17 cellular contexts compared by ENCODE assay signal in the genomic region with DNA sequence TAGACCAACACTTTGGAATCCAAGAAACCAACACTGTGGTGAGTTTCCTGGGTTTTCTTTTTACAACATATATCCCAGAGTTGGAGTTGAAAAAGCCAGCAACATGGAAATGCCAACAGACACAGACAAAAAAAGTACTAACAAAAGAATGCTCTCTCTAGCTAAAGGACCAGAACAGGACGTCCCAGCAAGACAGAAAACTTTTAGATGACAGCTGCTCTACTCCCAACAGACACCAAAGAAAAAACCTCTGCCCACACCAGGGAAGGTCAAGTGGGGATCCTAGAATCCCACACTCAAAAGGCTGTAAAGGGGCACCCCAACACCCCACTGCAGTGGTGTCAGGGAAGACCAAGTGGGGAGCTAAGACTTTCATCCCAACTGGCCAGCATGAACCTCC. TPM values are rescaled to one million over a fixed set of nuclear protein-coding genes. Genes with fewer than 3 reads are reported as not detected.
DNase-seq lines count a peak whose midpoint lies in the region; ATAC-seq, FAIRE-seq and TF ChIP-seq lines count a peak whose summit lies in the region.
"Had no signal": no experiment of that assay in that cellular context is flagged by ENCODE, and none has a peak within 500 bp of the region (broad histone marks: within the 10 kb centered on the region; RNA-seq: fewer than 3 reads in every experiment).

No MANE protein-coding gene starts in this region.

- DNase-seq in left ventricle myocardium superior (no peak), right atrium auricular region (ENCODE audit: low spot score) (no peak), memory B cell (ENCODE audit: low spot score in 2 of 2) (no peak), aorta (no peak), kidney (no peak), RCC 7860 (ENCODE audit: low spot score) (no peak)
- DNase-seq in stimulated activated CD4-positive, alpha-beta T cell treated with anti-CD3 and anti-CD28 coated beads, Interleukin-4, amount 100 ng/mL, for 4 hours: no peak
- DNase-seq: activated naive CD4-positive, alpha-beta T cell treated with anti-CD3 and anti-CD28 coated beads, Interleukin-2, amount 10 ng/mL, durations not matched to agents 7 days and 5 days; BE2C; DMS153; hypothalamus; NCI-H1417; NCI-H446; stimulated activated CD8-positive, alpha-beta memory T cell treated with anti-CD3 and anti-CD28 coated beads, Interleukin-4, amount 100 ng/mL, for 48 hours; T-cell had no signal

- peak overlapping the region; percentile 68 for H3K4me3 Mint-ChIP-seq in activated naive CD8-positive, alpha-beta T cell
- H3K4me3 Mint-ChIP-seq in memory B cell: no peak overlapping the region
- H3K4me3 Mint-ChIP-seq: activated naive CD4-positive, alpha-beta T cell treated with anti-CD3 and anti-CD28 coated beads, Interleukin-2, amount 10 ng/mL, durations not matched to agents 7 days and 5 days; T-cell had no signal

- H3K27me3 ChIP-seq in right atrium auricular region (no peaks in the 10 kb centered on the region), aorta (ENCODE audit: control insufficient read depth in 1 of 2, insufficient read depth in 2 of 2, low read length in 1 of 2) (no peaks in the 10 kb centered on the region)
- H3K27me3 ChIP-seq: BE2C had no signal

- H3K4me3 ChIP-seq in right atrium auricular region (no peak overlapping the region), aorta (ENCODE audit: low read length in 2 of 2) (no peak overlapping the region), kidney (ENCODE audit: low read length in 2 of 2) (no peak overlapping the region)
- H3K4me3 ChIP-seq: K562 had no signal

- peaks cover 62% of the 10 kb centered on the region for H3K4me1 Mint-ChIP-seq in activated naive CD8-positive, alpha-beta T cell (ENCODE audit: low read depth)
- H3K4me1 Mint-ChIP-seq in memory B cell: peaks cover 48% of the 10 kb centered on the region

- H3K36me3 ChIP-seq in right atrium auricular region (no peaks in the 10 kb centered on the region), aorta (ENCODE audit: control insufficient read depth in 1 of 2, insufficient read depth in 2 of 2, low read length in 1 of 2) (no peaks in the 10 kb centered on the region), kidney (ENCODE audit: control insufficient read depth in 1 of 2, insufficient read depth in 2 of 2, low read length in 2 of 2) (no peaks in the 10 kb centered on the region)
- H3K36me3 ChIP-seq: BE2C had no signal

- FAIRE-seq in kidney (lab: Jason Lieb, UNC): no peak
- FAIRE-seq in RCC 7860 (lab: Jason Lieb, UNC): no peak
- FAIRE-seq: K562 had no signal

- H3K27ac Mint-ChIP-seq in activated naive CD8-positive, alpha-beta T cell: peak overlapping the region; percentile 91
- peak overlapping the region; percentile 54 for H3K27ac Mint-ChIP-seq in memory B cell
- H3K27ac Mint-ChIP-seq: activated naive CD4-positive, alpha-beta T cell treated with anti-CD3 and anti-CD28 coated beads, Interleukin-2, amount 10 ng/mL, durations not matched to agents 7 days and 5 days had no signal

- peak; percentile 68 for ATAC-seq in left ventricle myocardium superior
- ATAC-seq in memory B cell (ENCODE audit: low read depth): no peak
- no peak for ATAC-seq in aorta (ENCODE audit: low FRiP score)
- ATAC-seq: K562, T-cell had no signal

- H3K27me3 Mint-ChIP-seq in activated naive CD8-positive, alpha-beta T cell: no peaks in the 10 kb centered on the region
- H3K27me3 Mint-ChIP-seq in memory B cell: no peaks in the 10 kb centered on the region
- H3K27me3 Mint-ChIP-seq: activated naive CD4-positive, alpha-beta T cell treated with anti-CD3 and anti-CD28 coated beads, Interleukin-2, amount 10 ng/mL, durations not matched to agents 7 days and 5 days; T-cell had no signal

- WGBS in aorta, 2 donors: 5 to 8% methylated on average over 1 of the region's 1 CpG

- TF ChIP-seq CTCF in right atrium auricular region (IDR thresholded peaks at IDR 0.05): no peak
- no peak for TF ChIP-seq CTCF in kidney (IDR thresholded peaks at IDR 0.05; ENCODE audit: borderline replicate concordance, extremely low read depth, insufficient read depth)

- peaks cover 14% of the 10 kb centered on the region for H3K9me3 Mint-ChIP-seq in activated naive CD8-positive, alpha-beta T cell (ENCODE audit: low read depth)
- peaks cover 14% of the 10 kb centered on the region for H3K9me3 Mint-ChIP-seq in memory B cell

- H3K4me1 ChIP-seq in right atrium auricular region (no peaks in the 10 kb centered on the region), aorta (ENCODE audit: control insufficient read depth in 1 of 2, insufficient read depth in 2 of 2, low read length in 2 of 2) (peaks cover 0 to 13% of the 10 kb centered on the region in 2 donors), kidney (ENCODE audit: control insufficient read depth in 1 of 2, insufficient read depth in 1 of 2, low read depth in 1 of 2, low read length in 2 of 2) (no peaks in the 10 kb centered on the region)
- H3K4me1 ChIP-seq: BE2C had no signal

- H3K27ac ChIP-seq in right atrium auricular region (no peak overlapping the region), aorta (ENCODE audit: low read depth in 1 of 2, low read length in 2 of 2) (peak overlapping the region; percentile 34 to 79), kidney (ENCODE audit: low read depth in 2 of 2, low read length in 2 of 2) (no peak overlapping the region)

- no peak overlapping the region for H3K9ac ChIP-seq in kidney (ENCODE audit: low read length in 2 of 2)

- intact Hi-C loops in left ventricle myocardium superior (cut with micrococcal nuclease) (no loop called here), aorta (cut with DNase I) (no loop called here), kidney (cut with DNase I) (no loop called here)

- peaks cover 24% of the 10 kb centered on the region for H3K36me3 Mint-ChIP-seq in activated naive CD8-positive, alpha-beta T cell
- peaks cover 18% of the 10 kb centered on the region for H3K36me3 Mint-ChIP-seq in memory B cell

- H3K9me3 ChIP-seq in right atrium auricular region (no peaks in the 10 kb centered on the region), aorta (ENCODE audit: control insufficient read depth, low read length) (no peaks in the 10 kb centered on the region), kidney (ENCODE audit: control insufficient read depth in 1 of 2, low read length in 2 of 2) (peaks cover 0 to 10% of the 10 kb centered on the region in 2 donors)
- H3K9me3 ChIP-seq: BE2C had no signal

RNA-seq across cellular contexts. Expression of a gene that starts 23.3 kb away (rescaled TPM):
- total RNA-seq in left ventricle myocardium superior (30.6 TPM), right atrium auricular region (10 to 100 TPM; 39.3 to 65.2 TPM), aorta (10 to 100 TPM; 24.5 to 46.7 TPM), kidney (33.2 TPM)
- polyA plus RNA-seq in aorta (10 to 100 TPM; 18.0 to 31.3 TPM), kidney (ENCODE audit: insufficient read depth, low read depth, low replicate concordance) (23.3 TPM)

Comparison
In these comparisons a context has a peak if more than half of its experiments do, and no peak if none do; other contexts are left out.
1. H3K27ac ChIP-seq: peak in aorta (2 of 2); none in right atrium auricular region (0 of 2) and kidney (0 of 2).